In the genomic region with DNA sequence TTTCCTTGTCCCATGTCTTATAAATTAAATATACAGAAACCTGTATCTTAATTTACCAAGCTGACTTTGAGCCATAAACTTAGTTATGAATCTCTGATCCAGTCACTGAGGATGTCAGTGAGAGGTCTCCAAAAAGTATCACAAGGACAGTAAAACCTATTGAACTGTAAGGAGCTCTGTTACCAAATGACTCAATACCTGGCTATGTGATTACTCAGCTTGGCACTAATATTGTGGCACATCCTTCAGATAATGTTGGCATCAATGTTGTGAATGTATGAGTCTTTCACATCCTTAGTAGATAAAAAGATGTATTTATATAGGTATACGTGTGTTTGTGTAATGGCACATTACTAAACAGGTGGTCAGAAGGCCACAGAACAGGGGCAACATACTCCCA, we compare ENCODE assay signal across 22 cellular contexts. TPM values are rescaled to one million over a fixed set of nuclear protein-coding genes. Genes with fewer than 3 reads are reported as not detected.
"Had no signal": no experiment of that assay in that cellular context is flagged by ENCODE, and none has a peak within 500 bp of the region (broad histone marks: within the 10 kb centered on the region; RNA-seq: fewer than 3 reads in every experiment).

No MANE protein-coding gene starts in this region.

- H3K9me3 Mint-ChIP-seq: activated CD4-positive, alpha-beta T cell treated with anti-CD3 and anti-CD28 coated beads, Interleukin-2, amount 10 ng/mL, durations not matched to agents 7 days and 5 days; central memory CD8-positive, alpha-beta T cell had no signal

- H3K27me3 ChIP-seq: body of pancreas, hepatocyte, sigmoid colon, upper lobe of right lung had no signal

- H2AFZ ChIP-seq: hepatocyte, parathyroid adenoma had no signal

- H3K36me3 ChIP-seq: sigmoid colon, spleen, upper lobe of right lung had no signal

- H3K4me3 Mint-ChIP-seq: activated CD4-positive, alpha-beta T cell treated with anti-CD3 and anti-CD28 coated beads, Interleukin-2, amount 10 ng/mL, durations not matched to agents 7 days and 5 days; activated CD8-positive, alpha-beta T cell treated with anti-CD3 and anti-CD28 coated beads, Interleukin-2, amount 10 ng/mL, durations not matched to agents 7 days and 5 days; activated naive CD4-positive, alpha-beta T cell treated with anti-CD3 and anti-CD28 coated beads for 36 hours; activated T-cell treated with anti-CD3 and anti-CD28 coated beads, Interleukin-2, amount 50 U/mL, for 4 hours; central memory CD8-positive, alpha-beta T cell; natural killer cell had no signal

- H3K9ac ChIP-seq: parathyroid adenoma had no signal

- H3K4me1 ChIP-seq: body of pancreas, parathyroid adenoma, sigmoid colon, spleen, upper lobe of right lung had no signal

- H3K4me1 Mint-ChIP-seq: activated CD4-positive, alpha-beta T cell treated with anti-CD3 and anti-CD28 coated beads, Interleukin-2, amount 10 ng/mL, durations not matched to agents 7 days and 5 days; natural killer cell had no signal

- DNase-seq: activated CD4-positive, alpha-beta T cell treated with anti-CD3 and anti-CD28 coated beads, Interleukin-2, amount 10 ng/mL, durations not matched to agents 7 days and 5 days; activated CD8-positive, alpha-beta T cell treated with anti-CD3 and anti-CD28 coated beads, Interleukin-2, amount 10 ng/mL, durations not matched to agents 7 days and 5 days; activated naive CD4-positive, alpha-beta T cell treated with anti-CD3 and anti-CD28 coated beads for 36 hours; activated T-cell treated with anti-CD3 and anti-CD28 coated beads, Interleukin-2, amount 50 U/mL, for 4 hours; body of pancreas; left cardiac atrium; natural killer cell; sigmoid colon; spleen; stimulated activated CD8-positive, alpha-beta memory T cell treated with anti-CD3 and anti-CD28 coated beads, Interleukin-4, amount 100 ng/mL, for 48 hours; stimulated activated naive CD4-positive, alpha-beta T cell; T1000; upper lobe of right lung had no signal

- H3K9me3 ChIP-seq: body of pancreas, sigmoid colon, upper lobe of right lung had no signal

- H3K4me2 ChIP-seq: hepatocyte had no signal

- H3K36me3 Mint-ChIP-seq: natural killer cell had no signal

- H3K27ac ChIP-seq: body of pancreas, coronary artery, hepatocyte, parathyroid adenoma, sigmoid colon, spleen, upper lobe of right lung had no signal

- ATAC-seq: activated CD8-positive, alpha-beta T cell treated with anti-CD3 and anti-CD28 coated beads, Interleukin-2, amount 10 ng/mL, durations not matched to agents 7 days and 5 days; activated T-cell treated with anti-CD3 and anti-CD28 coated beads, Interleukin-2, amount 50 U/mL, for 4 hours; body of pancreas; esophagus mucosa; left cardiac atrium; natural killer cell; upper lobe of right lung had no signal

- H3K79me2 ChIP-seq: hepatocyte, parathyroid adenoma had no signal

- H3K4me3 ChIP-seq: body of pancreas, coronary artery, hepatocyte, sigmoid colon, spleen, upper lobe of right lung had no signal

- H3K27ac Mint-ChIP-seq: activated CD4-positive, alpha-beta T cell treated with anti-CD3 and anti-CD28 coated beads, Interleukin-2, amount 10 ng/mL, durations not matched to agents 7 days and 5 days; activated CD8-positive, alpha-beta T cell treated with anti-CD3 and anti-CD28 coated beads, Interleukin-2, amount 10 ng/mL, durations not matched to agents 7 days and 5 days; activated naive CD4-positive, alpha-beta T cell treated with anti-CD3 and anti-CD28 coated beads for 36 hours; natural killer cell had no signal

RNA-seq across cellular contexts. Expression of gene CAPSL, which starts 18.0 kb away (rescaled TPM):
- total RNA-seq: activated CD4-positive, alpha-beta T cell treated with anti-CD3 and anti-CD28 coated beads, Interleukin-2, amount 10 ng/mL, durations not matched to agents 7 days and 5 days; activated CD8-positive, alpha-beta T cell treated with anti-CD3 and anti-CD28 coated beads, Interleukin-2, amount 10 ng/mL, durations not matched to agents 7 days and 5 days; body of pancreas; esophagus mucosa; glomerular endothelial cell; hepatocyte; left cardiac atrium; lower leg skin; mesenteric fat pad; natural killer cell; sigmoid colon; spleen; upper lobe of right lung had no signal
- polyA plus RNA-seq: sigmoid colon, spleen had no signal

RNA-seq across cellular contexts. Expression of gene UGT3A1, which starts 34.8 kb away (rescaled TPM):
- total RNA-seq: activated CD4-positive, alpha-beta T cell treated with anti-CD3 and anti-CD28 coated beads, Interleukin-2, amount 10 ng/mL, durations not matched to agents 7 days and 5 days; activated CD8-positive, alpha-beta T cell treated with anti-CD3 and anti-CD28 coated beads, Interleukin-2, amount 10 ng/mL, durations not matched to agents 7 days and 5 days; activated naive CD4-positive, alpha-beta T cell treated with anti-CD3 and anti-CD28 coated beads for 36 hours; activated T-cell treated with anti-CD3 and anti-CD28 coated beads, Interleukin-2, amount 50 U/mL, for 4 hours; body of pancreas; esophagus mucosa; fibroblast of villous mesenchyme; glomerular endothelial cell; left cardiac atrium; mesenteric fat pad; natural killer cell; sigmoid colon; spleen; upper lobe of right lung had no signal
- polyA plus RNA-seq: sigmoid colon, spleen had no signal
